1 cellular context compared by ENCODE assay signal in the genomic region with DNA sequence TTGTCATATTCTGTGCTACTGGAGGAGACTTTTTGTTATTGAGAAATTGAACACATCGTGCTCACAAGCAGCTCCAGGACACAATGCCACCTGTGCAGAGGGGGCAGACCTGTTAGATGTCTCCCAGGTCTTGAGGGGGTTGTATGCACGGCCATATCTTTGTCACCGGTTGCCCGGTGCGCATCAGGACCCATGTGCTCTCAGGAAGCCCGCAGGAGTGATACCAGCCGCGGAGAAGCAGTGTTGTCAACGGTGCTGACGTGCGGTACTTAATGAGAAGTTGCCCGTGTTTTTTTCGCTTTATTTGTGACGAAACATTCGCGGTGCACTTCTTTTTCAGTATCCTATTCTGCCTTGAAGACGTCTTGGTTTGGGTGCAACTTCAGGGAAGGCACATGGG.
TF ChIP-seq lines count a peak whose summit lies in the region.

No MANE protein-coding gene starts in this region.

TF ChIP-seq in HepG2, 621 proteins besides CTCF, POLR2A, EP300 and RAD21 (continued from another document):
- TF ChIP-seq ZNF678 (CRISPR knock-in tag; IDR thresholded peaks at IDR 0.05): no peak
- no peak for TF ChIP-seq FOXA3 (CRISPR knock-in tag; IDR thresholded peaks at IDR 0.05)
- no peak for TF ChIP-seq HDAC1 (CRISPR knock-in tag; IDR thresholded peaks at IDR 0.05)
- no peak for TF ChIP-seq MED1 (CRISPR knock-in tag; IDR thresholded peaks at IDR 0.05)
- TF ChIP-seq FOSL2 (CRISPR knock-in tag; IDR thresholded peaks at IDR 0.05): no peak
- TF ChIP-seq LBX2 (CRISPR knock-in tag; IDR thresholded peaks at IDR 0.05; ENCODE audit: borderline replicate concordance): no peak
- no peak for TF ChIP-seq NFYC (CRISPR knock-in tag; IDR thresholded peaks at IDR 0.05)
- TF ChIP-seq, protein P1, sequence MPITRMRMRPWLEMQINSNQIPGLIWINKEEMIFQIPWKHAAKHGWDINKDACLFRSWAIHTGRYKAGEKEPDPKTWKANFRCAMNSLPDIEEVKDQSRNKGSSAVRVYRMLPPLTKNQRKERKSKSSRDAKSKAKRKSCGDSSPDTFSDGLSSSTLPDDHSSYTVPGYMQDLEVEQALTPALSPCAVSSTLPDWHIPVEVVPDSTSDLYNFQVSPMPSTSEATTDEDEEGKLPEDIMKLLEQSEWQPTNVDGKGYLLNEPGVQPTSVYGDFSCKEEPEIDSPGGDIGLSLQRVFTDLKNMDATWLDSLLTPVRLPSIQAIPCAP (CRISPR knock-in tag; IDR thresholded peaks at IDR 0.05; ENCODE audit: low read depth): no peak
- no peak for TF ChIP-seq RNF2 (conservative IDR thresholded peaks at IDR 0.05; ENCODE audit: low read depth)
